Comparison of ENCODE assay signal across 8 cellular contexts in genomic region chr5:172771439-172772111, GRCh38. TPM values are rescaled to one million over a fixed set of nuclear protein-coding genes. Genes with fewer than 3 reads are reported as not detected.
DNase-seq lines count a peak whose midpoint lies in the region; TF ChIP-seq lines count a peak whose summit lies in the region.

No MANE protein-coding gene starts in this region.

- H3K79me2 ChIP-seq in mammary epithelial cell (ENCODE audit: insufficient read depth, low read length) = peaks cover 32% of the 10 kb centered on the region

- TF ChIP-seq CTCF in mammary epithelial cell (conservative IDR thresholded peaks at IDR 0.05 in 1 of 2, IDR thresholded peaks at IDR 0.05 in 1 of 2; ENCODE audit: extremely low read depth in 1 of 2, insufficient read depth in 1 of 2, low read depth in 1 of 2, low read length in 2 of 2) (no peak), lower leg skin (IDR thresholded peaks at IDR 0.05) (no peak), tibial nerve (IDR thresholded peaks at IDR 0.05) (no peak)

- H3K9me3 ChIP-seq in NT2/D1 (ENCODE audit: insufficient read depth, low read length) = peaks cover 5% of the 10 kb centered on the region; the same call in 1 of the 2 replicates
- H3K9me3 ChIP-seq in mammary epithelial cell (replicated peaks; ENCODE audit: insufficient read depth, low read length) = no peaks in the 10 kb centered on the region
- no peaks in the 10 kb centered on the region for H3K9me3 ChIP-seq in tibial nerve

- peak overlapping the region; percentile 29 for H2AFZ ChIP-seq in mammary epithelial cell (ENCODE audit: low read depth, low read length)

- TF ChIP-seq POLR2A in lower leg skin (IDR thresholded peaks at IDR 0.05) (no peak), tibial nerve (IDR thresholded peaks at IDR 0.05) (no peak)

- intact Hi-C loops in mammary epithelial cell (cut with micrococcal nuclease) = loop anchor here (1.0 kb wide), 6 partner anchors 30 to 184 kb away; no protein-coding TSS in a partner anchor
- intact Hi-C loops in lower leg skin (cut with DNase I; ENCODE audit: low total_unique reads) = loop anchor here (5.0 to 10.0 kb wide), 2 partner anchors 54 to 153 kb away; no protein-coding TSS in a partner anchor

- peaks cover 33% of the 10 kb centered on the region for H3K36me3 ChIP-seq in NT2/D1 (ENCODE audit: insufficient read depth, insufficient read length, low read length)
- H3K36me3 ChIP-seq in mammary epithelial cell (ENCODE audit: insufficient read depth, low read length) = no peaks in the 10 kb centered on the region
- H3K36me3 ChIP-seq in tibial nerve = peaks cover 9 to 29% (median 23%) of the 10 kb centered on the region in 3 donors

- no peaks in the 10 kb centered on the region for H4K20me1 ChIP-seq in mammary epithelial cell (ENCODE audit: insufficient read depth, low read length)

- WGBS in mammary epithelial cell (ENCODE audit: low coverage, missing lambda C conversion rate) = 1% methylated on average over 32 of the region's 40 CpGs
- WGBS in lower leg skin, 2 donors = 0 to 1% methylated on average over 20 to 31 of the region's 40 CpGs
- 0 to 1% methylated on average over 19 to 31 of the region's 40 CpGs for WGBS in tibial nerve, 2 donors

- peak overlapping the region; percentile 89 for H3K4me2 ChIP-seq in mammary epithelial cell (ENCODE audit: insufficient read depth, low read depth, low read length)

- in situ Hi-C loops in mammary epithelial cell (cut with MboI; ENCODE audit: low sequenced_read_pairs in 2 of 2) = loop anchor here in 1 of 2 donors (5.0 to 10.0 kb wide), 2 partner anchors 39 to 93 kb away; no protein-coding TSS in a partner anchor

- TSS peak; percentile 55 for BruUV-seq in mammary epithelial cell (replicated peaks; lab: Mats Ljungman, UMichigan)

- H3K27ac ChIP-seq in mammary epithelial cell (ENCODE audit: insufficient read depth, low read depth, low read length) (peak overlapping the region; percentile 93), tibial nerve (peak overlapping the region; percentile 97 to 99 (median 99))

- H3K4me1 ChIP-seq in NT2/D1 (ENCODE audit: insufficient read depth, insufficient read length) = peaks cover 6% of the 10 kb centered on the region
- H3K4me1 ChIP-seq in mammary epithelial cell (ENCODE audit: insufficient read depth, low read length) = peaks cover 55% of the 10 kb centered on the region
- peaks cover 0 to 75% (median 36%) of the 10 kb centered on the region in 4 donors for H3K4me1 ChIP-seq in tibial nerve

- H3K27me3 ChIP-seq in NT2/D1 (ENCODE audit: insufficient read depth, insufficient read length) = no peaks in the 10 kb centered on the region
- no peaks in the 10 kb centered on the region for H3K27me3 ChIP-seq in mammary epithelial cell (ENCODE audit: insufficient read depth, low read length)
- H3K27me3 ChIP-seq in tibial nerve = no peaks in the 10 kb centered on the region

- dilution Hi-C loops in mammary epithelial cell (cut with HindIII; ENCODE audit: low sequenced_read_pairs) = no loop called here

- CTCF ChIA-PET in mammary epithelial cell (lab: Charles Lee; ENCODE audit: low non-redundant PET) = interaction anchor here (0.6 to 1.0 kb wide), 4 partner anchors 45 to 182 kb away, joined by 3 to 5 read pairs (median 4); no protein-coding TSS in a partner anchor

- DNase-seq in SKM-1 treated with dmso at 0.1 percent for 144 hours (lab: John Stamatoyannopoulos, UW; ENCODE audit: unreplicated experiment) = peak; percentile 58
- no peak for DNase-seq in SKM-1 (lab: John Stamatoyannopoulos, UW; ENCODE audit: unreplicated experiment)
- no peak for DNase-seq in NT2/D1 (ENCODE audit: low read depth, low spot score)
- peak; percentile 28 for DNase-seq in mammary epithelial cell
- DNase-seq in lower leg skin (ENCODE audit: low spot score in 2 of 2) = no peak
- DNase-seq in tibial nerve (ENCODE audit: low spot score in 2 of 2) = no peak
- DNase-seq in GF-D8 (lab: John Stamatoyannopoulos, UW) = no peak
- DNase-seq in central memory CD4-positive, alpha-beta T cell = no peak

- H3K4me3 ChIP-seq in NT2/D1 (ENCODE audit: insufficient read length, low read depth) = peak overlapping the region; percentile 51
- peak overlapping the region; percentile 27 to 51 (median 47) for H3K4me3 ChIP-seq in mammary epithelial cell (replicated peaks in 1 of 3; ENCODE audit: insufficient read depth in 1 of 3, low read depth in 2 of 3, low read length in 3 of 3)
- H3K4me3 ChIP-seq in lower leg skin (ENCODE audit: low read depth, poor library complexity, severe bottlenecking) = peak overlapping the region; percentile 28
- H3K4me3 ChIP-seq in tibial nerve = peak overlapping the region; percentile 49 to 98 (median 78)

- H3K9ac ChIP-seq in NT2/D1 (ENCODE audit: insufficient read length, low read depth) = peak overlapping the region; percentile 77
- H3K9ac ChIP-seq in mammary epithelial cell (ENCODE audit: insufficient read depth, low read length) = peak overlapping the region; percentile 93

- no peak for TF ChIP-seq EP300 in tibial nerve (IDR thresholded peaks at IDR 0.05)

RNA-seq across cellular contexts. Expression of gene DUSP1, which starts 0.6 kb away (rescaled TPM):
- total RNA-seq in mammary epithelial cell (10 to 100 TPM; 20.7 to 28.8 TPM), lower leg skin (1,000 to 10,000 TPM in 3 of 4 donors, 100 to 1,000 TPM in 1; 811 to 2,389 (median 1,820) TPM), tibial nerve (1,000 to 10,000 TPM; 1,787 to 2,412 (median 1,885) TPM)
- polyA plus RNA-seq in mammary epithelial cell = 19.1 TPM
- polyA minus RNA-seq in mammary epithelial cell = 22.7 TPM

Comparison
In these comparisons a context has a peak if more than half of its experiments do, and no peak if none do; other contexts are left out.
1. DNase-seq: peak in SKM-1 treated with dmso at 0.1 percent for 144 hours (single experiment) and mammary epithelial cell (single experiment); none in SKM-1 (single experiment), NT2/D1 (single experiment), lower leg skin (0 of 2), tibial nerve (0 of 2), GF-D8 (single experiment) and central memory CD4-positive, alpha-beta T cell (single experiment).
2. H3K4me3 ChIP-seq: peak in every context shown above with its lines; median percentile 78 in tibial nerve; 51 in NT2/D1; 47 in mammary epithelial cell; 28 in lower leg skin.
3. RNA of gene DUSP1, which starts 0.6 kb away (total RNA-seq): 811 to 2,389 TPM in lower leg skin and 1,787 to 2,412 TPM in tibial nerve; 20.7 to 28.8 TPM in mammary epithelial cell; every median in the first group is over 10 times any median in the second.